ENCODE assay signal across 1 cellular context in genomic region chr17:27299384-27300049, GRCh38.
TF ChIP-seq lines count a peak whose summit lies in the region.

No MANE protein-coding gene starts in this region.

TF ChIP-seq in GM12878, 131 proteins besides CTCF, POLR2A, EP300 and RAD21:
- TF ChIP-seq TCF12 (IDR thresholded peaks at IDR 0.05; ENCODE audit: low read depth, low read length) (no peak), CBX3 (IDR thresholded peaks at IDR 0.05; ENCODE audit: borderline replicate concordance, low read depth) (no peak), USF1 (IDR thresholded peaks at IDR 0.05; ENCODE audit: borderline replicate concordance, extremely low read length, insufficient read depth, low read depth, low read length) (no peak), MYB (IDR thresholded peaks at IDR 0.05; ENCODE audit: borderline replicate concordance, low read depth, low read length) (no peak), RUNX3 (IDR thresholded peaks at IDR 0.05; ENCODE audit: low read length) (peak; percentile 67), ASH2L (IDR thresholded peaks at IDR 0.05; ENCODE audit: borderline replicate concordance, low read depth) (no peak), SMAD1 (IDR thresholded peaks at IDR 0.05; ENCODE audit: low read depth, partially characterized antibody) (no peak), JUNB (IDR thresholded peaks at IDR 0.05) (peak; percentile 59), NFIC (IDR thresholded peaks at IDR 0.05; ENCODE audit: low read depth, low read length) (peak; percentile 46; the same call in 1 of the 2 replicates), PAX5 (IDR thresholded peaks at IDR 0.05; ENCODE audit: borderline replicate concordance, low read depth, low read length) (no peak)
